ENCODE assay signal across 4 cellular contexts in the genomic region with DNA sequence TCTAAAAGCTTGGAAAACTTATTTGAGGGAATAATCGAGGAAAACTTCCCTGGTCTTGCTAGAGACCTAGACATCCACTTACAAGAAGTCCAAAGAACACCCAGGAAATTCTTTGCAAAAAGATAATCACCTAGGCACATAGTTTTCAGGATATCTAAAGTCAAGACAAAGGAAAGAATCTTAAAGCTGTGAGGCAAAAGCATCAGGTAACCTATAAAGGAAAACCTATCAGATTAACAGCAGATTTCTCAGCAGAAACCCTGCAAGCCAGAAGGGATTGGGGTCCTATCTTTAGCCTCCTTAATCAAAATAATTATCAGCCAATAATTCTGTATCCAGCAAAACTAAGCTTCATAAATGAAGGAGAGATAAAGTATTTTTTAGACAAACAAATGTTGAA. TPM values are rescaled to one million over a fixed set of nuclear protein-coding genes. Genes with fewer than 3 reads are reported as not detected.
DNase-seq lines count a peak whose midpoint lies in the region; ATAC-seq, FAIRE-seq and TF ChIP-seq lines count a peak whose summit lies in the region.
"Not testable (repeated sequence)": the region's sequence is repeated elsewhere in the genome, so short reads cannot be mapped to it uniquely, and the experiment has no call there.

No MANE protein-coding gene starts in this region.

- not testable (repeated sequence) for ATAC-seq in WTC11, HepG2

- H3K4me2 ChIP-seq in HepG2 (ENCODE audit: low read depth, low read length), result not testable (repeated sequence)

- H4K20me1 ChIP-seq in HepG2 (ENCODE audit: insufficient read depth, low read length), result peaks cover 92% of the 10 kb centered on the region

- TF ChIP-seq RAD21 in HepG2 (CRISPR knock-in tag; IDR thresholded peaks at IDR 0.05), result not testable (repeated sequence)

- not testable (repeated sequence) for DNase-seq in WTC11 (ENCODE audit: low spot score); endodermal cell; HepG2 (ENCODE audit: low spot score)

- not testable (repeated sequence) for H3K4me1 ChIP-seq in endodermal cell (ENCODE audit: control insufficient read depth, insufficient read depth, low read length)
- H3K4me1 ChIP-seq in HepG2 (ENCODE audit: insufficient read depth, low read length), result peaks cover 44% of the 10 kb centered on the region

- H3K27ac Mint-ChIP-seq in WTC11, endodermal cell: not testable (repeated sequence)

- peak overlapping the region; percentile 12 for H3K4me3 ChIP-seq in endodermal cell (ENCODE audit: low read length)
- H3K4me3 ChIP-seq in HepG2 (replicated peaks in 1 of 3; ENCODE audit: insufficient read depth in 1 of 3, low read depth in 2 of 3, low read length in 3 of 3), result not testable (repeated sequence)

- WGBS in endodermal cell (ENCODE audit: insufficient coverage in 1 of 2, insufficient read length in 1 of 2), 2 experiments, result no CpG with 5 or more reads among the region's 1 CpG
- 90% methylated on average over 1 of the region's 1 CpG for WGBS in HepG2 (ENCODE audit: low lambda C conversion rate)

- not testable (repeated sequence) for TF ChIP-seq EP300 in HepG2 (IDR thresholded peaks at IDR 0.05; ENCODE audit: low read depth in 2 of 2, low read length in 2 of 2); HepG2 (CRISPR knock-in tag; IDR thresholded peaks at IDR 0.05; ENCODE audit: borderline replicate concordance)

- not testable (repeated sequence) for H3K27ac ChIP-seq in endodermal cell (ENCODE audit: low read depth, low read length); HepG2 (ENCODE audit: extremely low read length, insufficient read depth, low read length)

- peaks cover 61% of the 10 kb centered on the region for H3K9me3 ChIP-seq in endodermal cell (ENCODE audit: control insufficient read depth, low read length)
- H3K9me3 ChIP-seq in HepG2 (ENCODE audit: low read length), result peaks cover 50% of the 10 kb centered on the region

- H3K4me1 Mint-ChIP-seq in WTC11, endodermal cell: not testable (repeated sequence)

- intact Hi-C loops in HepG2 (cut with micrococcal nuclease; ENCODE audit: unreplicated experiment), result not testable (repeated sequence)

- H2AFZ ChIP-seq in HepG2 (ENCODE audit: low read length), result not testable (repeated sequence)

- H3K36me3 Mint-ChIP-seq in WTC11, result peaks cover 95% of the 10 kb centered on the region
- H3K36me3 Mint-ChIP-seq in endodermal cell (ENCODE audit: low read depth), result peaks cover 29% of the 10 kb centered on the region

- FAIRE-seq in islet of Langerhans (lab: Jason Lieb, UNC), result peak; percentile 56
- not testable (repeated sequence) for FAIRE-seq in HepG2 (lab: Jason Lieb, UNC)

- not testable (repeated sequence) for TF ChIP-seq POLR2A in HepG2 (IDR thresholded peaks at IDR 0.05; ENCODE audit: insufficient read depth in 1 of 2, low read depth in 2 of 2, low read length in 2 of 2)

- CTCF ChIA-PET in WTC11 (lab: Charles Lee); HepG2 (lab: Yijun Ruan, JAX; ENCODE audit: low intra/inter-chr PET ratio, low total read pairs): not testable (repeated sequence)

- peaks cover 98% of the 10 kb centered on the region for H3K79me2 ChIP-seq in HepG2 (ENCODE audit: insufficient read depth, low read length)

- not testable (repeated sequence) for H3K36me3 ChIP-seq in endodermal cell (ENCODE audit: control insufficient read depth, insufficient read depth, low read length); HepG2 (replicated peaks in 1 of 2; ENCODE audit: control insufficient read depth in 1 of 2, insufficient read depth in 2 of 2, low read length in 2 of 2)

- peaks cover 96% of the 10 kb centered on the region for H3K9me3 Mint-ChIP-seq in WTC11
- peaks cover 73% of the 10 kb centered on the region for H3K9me3 Mint-ChIP-seq in endodermal cell

- not testable (repeated sequence) for BruUV-seq in HepG2 (replicated peaks; lab: Mats Ljungman, UMichigan)

- H3K9ac ChIP-seq in endodermal cell (ENCODE audit: extremely low read depth, low read length, poor library complexity, severe bottlenecking); HepG2 (ENCODE audit: insufficient read depth, low read depth, low read length): not testable (repeated sequence)

- not testable (repeated sequence) for H3K4me3 Mint-ChIP-seq in WTC11, endodermal cell

- not testable (repeated sequence) for H3K27me3 ChIP-seq in endodermal cell (ENCODE audit: control insufficient read depth, insufficient read depth, low read length, poor library complexity, severe bottlenecking); HepG2 (ENCODE audit: control insufficient read depth in 1 of 2, insufficient read depth in 2 of 2, low read length in 2 of 2)

- not testable (repeated sequence) for H3K27me3 Mint-ChIP-seq in WTC11 (ENCODE audit: low read depth); endodermal cell (ENCODE audit: insufficient read depth)

- POLR2A ChIA-PET in WTC11 (lab: Charles Lee); HepG2 (lab: Yijun Ruan, JAX): not testable (repeated sequence)

- not testable (repeated sequence) for TF ChIP-seq CTCF in WTC11 (IDR thresholded peaks at IDR 0.05); endodermal cell (conservative IDR thresholded peaks at IDR 0.05); HepG2 (CRISPR knock-in tag; IDR thresholded peaks at IDR 0.05)

- in situ Hi-C loops in HepG2 (cut with HindIII; ENCODE audit: extremely low pct_ligation_motif_present, low pct_unique_long_range_greater_than_20kb), result not testable (repeated sequence)

TF ChIP-seq in WTC11, 78 proteins besides CTCF, POLR2A, EP300 and RAD21:
- peak; percentile 66; the same call in 1 of the 2 replicates for TF ChIP-seq ZNF317 (CRISPR knock-in tag; IDR thresholded peaks at IDR 0.05; ENCODE audit: borderline replicate concordance, low read depth)

TF ChIP-seq in HepG2, 621 proteins besides CTCF, POLR2A, EP300 and RAD21:
- TF ChIP-seq ZNF317 (CRISPR knock-in tag; IDR thresholded peaks at IDR 0.05), result peak; percentile 89

RNA-seq across cellular contexts. Expression of gene SESTD1, which starts 56.4 kb away (rescaled TPM):
- total RNA-seq in WTC11 (2021) (37.9 to 59.9 TPM (median 40.6 TPM) in 3 replicates), endodermal cell (10 to 100 TPM; 51.3 to 75.4 TPM), HepG2 (2016; rRNA removed; fragmentation: Illumina TruSeq; extraction: Trizol) (74.4 and 105 TPM in 2 replicates)
- polyA plus RNA-seq in endodermal cell (2013, experiment 1 of 2), result 63.4 TPM
- 59.7 TPM for polyA plus RNA-seq in endodermal cell (2013, experiment 2 of 2)
- total RNA-seq in HepG2 (2016; cell fraction: cytosol; rRNA removed; fragmentation: Illumina TruSeq; extraction: Trizol; ENCODE audit: low read depth), result 58.3 and 66.2 TPM in 2 replicates
- total RNA-seq in HepG2 (2016; cell fraction: insoluble cytoplasmic fraction; rRNA removed; fragmentation: Illumina TruSeq; extraction: Trizol), result 71.8 and 93.5 TPM in 2 replicates
- total RNA-seq in HepG2 (2016; cell fraction: membrane; rRNA removed; fragmentation: Illumina TruSeq; extraction: Trizol), result 84.1 and 90.5 TPM in 2 replicates
- total RNA-seq in HepG2 (2016; cell fraction: nucleus; rRNA removed; fragmentation: Illumina TruSeq; extraction: Trizol), result 67.8 and 69.5 TPM in 2 replicates
- polyA plus RNA-seq in HepG2 (2011; rRNA removed), result 69.3 and 101 TPM in 2 replicates
- 44.4 and 49.6 TPM in 2 replicates for polyA plus RNA-seq in HepG2 (2011; cell fraction: cytosol; rRNA removed)
- polyA plus RNA-seq in HepG2 (2011; cell fraction: nucleus; rRNA removed), result 48.2 and 49.5 TPM in 2 replicates
- 109 and 119 TPM in 2 replicates for polyA plus RNA-seq in HepG2 (2012)
- polyA plus RNA-seq in HepG2 (2016; cell fraction: cytosol; fragmentation: Illumina TruSeq; extraction: Trizol; ENCODE audit: low read depth), result 25.4 and 25.6 TPM in 2 replicates
- polyA plus RNA-seq in HepG2 (2016; cell fraction: insoluble cytoplasmic fraction; fragmentation: Illumina TruSeq; extraction: Trizol; ENCODE audit: low read depth), result 82.9 and 87.2 TPM in 2 replicates
- 48.8 and 51.0 TPM in 2 replicates for polyA plus RNA-seq in HepG2 (2016; cell fraction: membrane; fragmentation: Illumina TruSeq; extraction: Trizol; ENCODE audit: low read depth)
- 66.2 and 71.0 TPM in 2 replicates for polyA plus RNA-seq in HepG2 (2016; cell fraction: nucleus; fragmentation: Illumina TruSeq; extraction: Trizol; ENCODE audit: insufficient read depth, low read depth)
- polyA minus RNA-seq in HepG2 (2011; rRNA and poly(A)+ RNA removed; ENCODE audit: low replicate concordance), result 13.2 and 38.6 TPM in 2 replicates
- polyA minus RNA-seq in HepG2 (2011; cell fraction: cytosol; rRNA and poly(A)+ RNA removed), result 71.8 and 102 TPM in 2 replicates
- 247 and 269 TPM in 2 replicates for polyA minus RNA-seq in HepG2 (2011; cell fraction: nucleus; rRNA and poly(A)+ RNA removed)
